30 cellular contexts compared by ENCODE assay signal in genomic region chr3:129522953-129523352, GRCh38. TPM values are rescaled to one million over a fixed set of nuclear protein-coding genes. Genes with fewer than 3 reads are reported as not detected.
"Had no signal": no experiment of that assay in that cellular context is flagged by ENCODE, and none has a peak within 500 bp of the region (broad histone marks: within the 10 kb centered on the region; RNA-seq: fewer than 3 reads in every experiment).

No MANE protein-coding gene starts in this region.

- H2AFZ ChIP-seq: neural progenitor cell, parathyroid adenoma had no signal

- FAIRE-seq: islet of Langerhans had no signal

- ATAC-seq: gastrocnemius medialis; heart right ventricle; left lobe of liver; naive thymus-derived CD4-positive, alpha-beta T cell; stimulated activated naive B cell treated with anti-CD40 and anti-IgM and Interleukin-4, amounts not matched to agents 10 μg/mL and 1 μg/mL and 100 μg/mL, for 72 hours; stimulated activated naive CD8-positive, alpha-beta T cell treated with anti-CD3 and anti-CD28 coated beads, Interleukin-15, amount 100 ng/mL, for 72 hours had no signal

- H3K9ac ChIP-seq: neural progenitor cell, parathyroid adenoma had no signal

- H3K36me3 Mint-ChIP-seq: neural progenitor cell had no signal

- H3K9me3 ChIP-seq: esophagus muscularis mucosa, gastrocnemius medialis, heart right ventricle, prostate gland, right lobe of liver, thoracic aorta, transverse colon had no signal

- H3K4me3 ChIP-seq: esophagus muscularis mucosa, gastrocnemius medialis, heart right ventricle, neural progenitor cell, prostate gland, right lobe of liver, thoracic aorta, transverse colon had no signal

- H3K36me3 ChIP-seq: gastrocnemius medialis, neural progenitor cell, prostate gland, right lobe of liver, thoracic aorta, transverse colon had no signal

- H3K27ac ChIP-seq: epithelial cell of prostate, esophagus muscularis mucosa, gastrocnemius medialis, heart right ventricle, neural progenitor cell, parathyroid adenoma, prostate gland, right lobe of liver, thoracic aorta, transverse colon had no signal

- H3K4me1 Mint-ChIP-seq: stimulated activated naive CD8-positive, alpha-beta T cell treated with anti-CD3 and anti-CD28 coated beads, Interleukin-15, amount 100 ng/mL, for 72 hours had no signal

- H3K4me1 ChIP-seq: esophagus muscularis mucosa, gastrocnemius medialis, parathyroid adenoma, prostate gland, right lobe of liver, transverse colon had no signal

- H3K4me3 Mint-ChIP-seq: naive thymus-derived CD4-positive, alpha-beta T cell; neural progenitor cell; stimulated activated naive B cell treated with anti-CD40 and anti-IgM and Interleukin-4, amounts not matched to agents 10 μg/mL and 1 μg/mL and 100 μg/mL, for 72 hours; stimulated activated naive CD8-positive, alpha-beta T cell treated with anti-CD3 and anti-CD28 coated beads, Interleukin-15, amount 100 ng/mL, for 72 hours had no signal

- DNase-seq: cortex of kidney; effector memory CD4-positive, alpha-beta T cell; gastrocnemius medialis; heart right ventricle; hypothalamus; kidney glomerular epithelial cell; mammary epithelial cell; naive thymus-derived CD4-positive, alpha-beta T cell; occipital lobe; right lobe of liver; stimulated activated CD4-positive, alpha-beta T cell treated with anti-CD3 and anti-CD28 coated beads, Interleukin-2, amount 100 ng/mL, for 24 hours; stimulated activated CD4-positive, alpha-beta T cell treated with anti-CD3 and anti-CD28 coated beads, Interleukin-4, amount 100 ng/mL, for 4 hours; stimulated activated naive B cell treated with anti-CD40 and anti-IgM and Interleukin-4, amounts not matched to agents 10 μg/mL and 1 μg/mL and 100 μg/mL, for 72 hours; stimulated activated naive CD8-positive, alpha-beta T cell treated with anti-CD3 and anti-CD28 coated beads, Interleukin-15, amount 100 ng/mL, for 72 hours; transverse colon had no signal

- H3K27me3 Mint-ChIP-seq: naive thymus-derived CD4-positive, alpha-beta T cell; stimulated activated naive B cell treated with anti-CD40 and anti-IgM and Interleukin-4, amounts not matched to agents 10 μg/mL and 1 μg/mL and 100 μg/mL, for 72 hours; stimulated activated naive CD8-positive, alpha-beta T cell treated with anti-CD3 and anti-CD28 coated beads, Interleukin-15, amount 100 ng/mL, for 72 hours had no signal

- H3K79me2 ChIP-seq: parathyroid adenoma had no signal

- H3K4me2 ChIP-seq: neural progenitor cell had no signal

- H3K27me3 ChIP-seq: esophagus muscularis mucosa, gastrocnemius medialis, heart right ventricle, neural progenitor cell, right lobe of liver, transverse colon had no signal

- H3K9me3 Mint-ChIP-seq: neural progenitor cell; stimulated activated naive B cell treated with anti-CD40 and anti-IgM and Interleukin-4, amounts not matched to agents 10 μg/mL and 1 μg/mL and 100 μg/mL, for 72 hours; stimulated activated naive CD8-positive, alpha-beta T cell treated with anti-CD3 and anti-CD28 coated beads, Interleukin-15, amount 100 ng/mL, for 72 hours had no signal

RNA-seq across cellular contexts. Expression of gene RHO, which starts 5.5 kb away (rescaled TPM):
- total RNA-seq: esophagus muscularis mucosa; fibroblast of villous mesenchyme; gastrocnemius medialis; heart right ventricle; left lobe of liver; lower leg skin; mammary epithelial cell; mesenteric fat pad; naive thymus-derived CD4-positive, alpha-beta T cell; occipital lobe; renal cortical epithelial cell; right lobe of liver; skeletal muscle tissue; subcutaneous adipose tissue; thoracic aorta; transverse colon; urinary bladder had no signal
- polyA plus RNA-seq: heart right ventricle; mammary epithelial cell; naive thymus-derived CD4-positive, alpha-beta T cell; urinary bladder had no signal

RNA-seq across cellular contexts. Expression of gene H1-8, which starts 20.0 kb away (rescaled TPM):
- total RNA-seq: esophagus muscularis mucosa; fibroblast of villous mesenchyme; gastrocnemius medialis; heart right ventricle; left lobe of liver; lower leg skin; mammary epithelial cell; mesenteric fat pad; naive thymus-derived CD4-positive, alpha-beta T cell; occipital lobe; prostate gland; renal cortical epithelial cell; right lobe of liver; skeletal muscle tissue; subcutaneous adipose tissue; thoracic aorta; transverse colon; urinary bladder had no signal
- polyA plus RNA-seq: heart right ventricle; mammary epithelial cell; naive thymus-derived CD4-positive, alpha-beta T cell; urinary bladder had no signal
